8 cellular contexts compared by ENCODE assay signal in genomic region chr14:31561155-31561846, GRCh38. TPM values are rescaled to one million over a fixed set of nuclear protein-coding genes. Genes with fewer than 3 reads are reported as not detected.
A peak's percentile ranks its signal among the peaks of the same experiment; 100 is the strongest.
DNase-seq lines count a peak whose midpoint lies in the region; ATAC-seq and TF ChIP-seq lines count a peak whose summit lies in the region.

TSS of gene NUBPL (plus strand) at chr14:31561404. CDS start at chr14:31561440, 36 bp downstream.

- peak within 1 kb of the TSS; percentile 22 for H3K4ac ChIP-seq in trophoblast cell (ENCODE audit: low read depth, low read length)

- peak; percentile 8 for TF ChIP-seq EP300 in transverse colon (IDR thresholded peaks at IDR 0.05; ENCODE audit: low read depth)

- peak; percentile 94 for ATAC-seq in HG02678 (IDR thresholded peaks at IDR 0.05; ENCODE audit: unreplicated experiment)
- peak; percentile 97 for ATAC-seq in activated naive CD8-positive, alpha-beta T cell treated with anti-CD3 and anti-CD28 coated beads, Interleukin-2, amount 50 U/mL, for 24 hours

- H3K9me2 ChIP-seq in SU-DHL-6 (replicated peaks; ENCODE audit: insufficient read depth, low read length), result no peaks in the 10 kb centered on the region

- H3K18ac ChIP-seq in trophoblast cell (ENCODE audit: low read length), result peak within 1 kb of the TSS; percentile 43

- H3K79me2 ChIP-seq in SU-DHL-6 (ENCODE audit: insufficient read depth, low read length) (no peaks in the 10 kb centered on the region), trophoblast cell (ENCODE audit: control insufficient read depth, insufficient read depth, low read length, poor library complexity) (peaks cover 3% of the 10 kb centered on the region)

- no peak within 1 kb of the TSS for H2BK12ac ChIP-seq in trophoblast cell (ENCODE audit: low read length)

- peak within 1 kb of the TSS; percentile 97 for H4K8ac ChIP-seq in trophoblast cell (ENCODE audit: low read depth, low read length)

- peaks cover 10% of the 10 kb centered on the region for H3K27me3 Mint-ChIP-seq in activated naive CD8-positive, alpha-beta T cell treated with anti-CD3 and anti-CD28 coated beads, Interleukin-2, amount 50 U/mL, for 24 hours

- H3K9me3 ChIP-seq in SU-DHL-6 (ENCODE audit: insufficient read depth, low read length) (no peaks in the 10 kb centered on the region), trophoblast cell (ENCODE audit: insufficient read depth, low read depth, low read length) (no peaks in the 10 kb centered on the region), transverse colon (no peaks in the 10 kb centered on the region)

- in situ Hi-C loops in transverse colon (cut with MboI; ENCODE audit: low pct_ligation_motif_present in 1 of 4, low pct_unique_long_range_greater_than_20kb in 1 of 4, low sequenced_read_pairs in 3 of 4), result no loop called here

- peak within 1 kb of the TSS; percentile 54 for H3K27ac ChIP-seq in SU-DHL-6 (ENCODE audit: low read depth, low read length)
- H3K27ac ChIP-seq in trophoblast cell (ENCODE audit: low read depth, low read length), result no peak within 1 kb of the TSS
- peak within 1 kb of the TSS; percentile 82 to 91 (median 88) for H3K27ac ChIP-seq in transverse colon

- 0 out of 2 replicates have a peak, but pooled peaks cover 2% of the 10 kb centered on the region for H3K36me3 ChIP-seq in SU-DHL-6 (ENCODE audit: low read length)
- H3K36me3 ChIP-seq in trophoblast cell (ENCODE audit: control insufficient read depth in 1 of 2, insufficient read depth in 2 of 2, low read length in 2 of 2), result no peaks in the 10 kb centered on the region
- H3K36me3 ChIP-seq in transverse colon, result no peaks in the 10 kb centered on the region

- H4K91ac ChIP-seq in trophoblast cell (ENCODE audit: low read depth, low read length), result peak within 1 kb of the TSS; percentile 41

- intact Hi-C loops in cardiac septum (cut with DNase I), result no loop called here
- intact Hi-C loops in transverse colon (cut with DNase I; ENCODE audit: low total_unique reads), result no loop called here

- H3K4me1 Mint-ChIP-seq in activated naive CD8-positive, alpha-beta T cell treated with anti-CD3 and anti-CD28 coated beads, Interleukin-2, amount 50 U/mL, for 24 hours, result peaks cover 31% of the 10 kb centered on the region

- H3K14ac ChIP-seq in trophoblast cell (ENCODE audit: low read length), result peak within 1 kb of the TSS; percentile 80

- H3K4me2 ChIP-seq in SU-DHL-6 (ENCODE audit: low read depth, low read length, poor library complexity, severe bottlenecking), result peak within 1 kb of the TSS; percentile 96
- H3K4me2 ChIP-seq in trophoblast cell (ENCODE audit: low read length), result peak within 1 kb of the TSS; percentile 58

- H3K9ac ChIP-seq in SU-DHL-6 (ENCODE audit: low read length) (peak within 1 kb of the TSS; percentile 75), trophoblast cell (ENCODE audit: low read length) (peak within 1 kb of the TSS; percentile 88)

- no peaks in the 10 kb centered on the region for H3K9me3 Mint-ChIP-seq in activated naive CD8-positive, alpha-beta T cell treated with anti-CD3 and anti-CD28 coated beads, Interleukin-2, amount 50 U/mL, for 24 hours

- DNase-seq in NCI-H128 (lab: John Stamatoyannopoulos, UW; ENCODE audit: unreplicated experiment) (peak; percentile 87), cardiac septum (ENCODE audit: low spot score) (peak; percentile 96), trophoblast cell (peak; percentile 96 to 99), transverse colon (peak; percentile 96)
- peak; percentile 97 for DNase-seq in activated naive CD8-positive, alpha-beta T cell treated with anti-CD3 and anti-CD28 coated beads, Interleukin-2, amount 50 U/mL, for 24 hours

- TF ChIP-seq POLR2A in GM10847 (IDR thresholded peaks at IDR 0.05; ENCODE audit: extremely low read depth, insufficient read length) (peak; percentile 79), transverse colon (IDR thresholded peaks at IDR 0.05) (peak; percentile 66)

- no peak within 1 kb of the TSS for H2AK5ac ChIP-seq in trophoblast cell (ENCODE audit: low read length)

- H3K79me1 ChIP-seq in trophoblast cell (ENCODE audit: low read length), result peaks cover 4% of the 10 kb centered on the region

- no peaks in the 10 kb centered on the region for H3K4me1 ChIP-seq in trophoblast cell (ENCODE audit: control insufficient read depth in 1 of 2, insufficient read depth in 2 of 2, low read length in 2 of 2)
- peaks cover 0 to 18% (median 4%) of the 10 kb centered on the region in 4 donors for H3K4me1 ChIP-seq in transverse colon

- peak within 1 kb of the TSS; percentile 37 for H2BK120ac ChIP-seq in trophoblast cell (ENCODE audit: insufficient read depth, low read length, poor library complexity)

- no CpG with 5 or more reads among the region's 34 CpGs for WGBS in trophoblast cell (ENCODE audit: extremely low coverage, insufficient coverage, insufficient read length)
- 0% methylated on average over 12 to 33 of the region's 34 CpGs for WGBS in transverse colon (ENCODE audit: low coverage in 1 of 2), 2 donors

- H3K23ac ChIP-seq in trophoblast cell (ENCODE audit: low read length), result no peak within 1 kb of the TSS

- H2BK5ac ChIP-seq in trophoblast cell (ENCODE audit: low read depth, low read length, poor library complexity), result peak within 1 kb of the TSS; percentile 75

- H3K27ac Mint-ChIP-seq in activated naive CD8-positive, alpha-beta T cell treated with anti-CD3 and anti-CD28 coated beads, Interleukin-2, amount 50 U/mL, for 24 hours, result peak within 1 kb of the TSS; percentile 97

- H3K36me3 Mint-ChIP-seq in activated naive CD8-positive, alpha-beta T cell treated with anti-CD3 and anti-CD28 coated beads, Interleukin-2, amount 50 U/mL, for 24 hours (ENCODE audit: low read depth), result peaks cover 4% of the 10 kb centered on the region

- peak within 1 kb of the TSS; percentile 92 for H2AFZ ChIP-seq in SU-DHL-6 (ENCODE audit: low read depth, low read length, severe bottlenecking)
- peak within 1 kb of the TSS; percentile 94 for H2AFZ ChIP-seq in trophoblast cell (ENCODE audit: insufficient read depth, low read length, poor library complexity)

- H3K27me3 ChIP-seq in SU-DHL-6 (ENCODE audit: low read length) (no peaks in the 10 kb centered on the region), trophoblast cell (ENCODE audit: insufficient read depth, low read length) (no peaks in the 10 kb centered on the region), transverse colon (no peaks in the 10 kb centered on the region)

- peak within 1 kb of the TSS; percentile 69 for H3K4me3 ChIP-seq in SU-DHL-6 (ENCODE audit: insufficient read depth, low read length, poor library complexity, severe bottlenecking)
- peak within 1 kb of the TSS; percentile 90 for H3K4me3 ChIP-seq in trophoblast cell (ENCODE audit: low read depth, low read length)
- H3K4me3 ChIP-seq in transverse colon, result peak within 1 kb of the TSS; percentile 61 to 89 (median 82)

- TF ChIP-seq CTCF in SU-DHL-6 (IDR thresholded peaks at IDR 0.05; ENCODE audit: insufficient read depth, low read length, poor library complexity, severe bottlenecking) (no peak), transverse colon (IDR thresholded peaks at IDR 0.05) (no peak)

- peak within 1 kb of the TSS; percentile 91 for H3K4me3 Mint-ChIP-seq in activated naive CD8-positive, alpha-beta T cell treated with anti-CD3 and anti-CD28 coated beads, Interleukin-2, amount 50 U/mL, for 24 hours

- H4K20me1 ChIP-seq in SU-DHL-6 (ENCODE audit: low read depth, low read length), result no peaks in the 10 kb centered on the region

- H3F3A ChIP-seq in SU-DHL-6 (ENCODE audit: insufficient read depth), result no peaks in the 10 kb centered on the region

- H4K12ac ChIP-seq in trophoblast cell (ENCODE audit: low read depth, low read length), result peak within 1 kb of the TSS; percentile 78

RNA-seq across cellular contexts. Expression of gene NUBPL, which starts in this region (rescaled TPM):
- total RNA-seq in cardiac septum (19.5 TPM), transverse colon (10 to 100 TPM in 2 of 4 donors, 1 to 10 TPM in 2; 1.9 to 45.2 (median 11.6) TPM)
- 5.5 and 5.7 TPM in 2 replicates for polyA plus RNA-seq in trophoblast cell (2013)
